12 cellular contexts compared by ENCODE assay signal in the genomic region with DNA sequence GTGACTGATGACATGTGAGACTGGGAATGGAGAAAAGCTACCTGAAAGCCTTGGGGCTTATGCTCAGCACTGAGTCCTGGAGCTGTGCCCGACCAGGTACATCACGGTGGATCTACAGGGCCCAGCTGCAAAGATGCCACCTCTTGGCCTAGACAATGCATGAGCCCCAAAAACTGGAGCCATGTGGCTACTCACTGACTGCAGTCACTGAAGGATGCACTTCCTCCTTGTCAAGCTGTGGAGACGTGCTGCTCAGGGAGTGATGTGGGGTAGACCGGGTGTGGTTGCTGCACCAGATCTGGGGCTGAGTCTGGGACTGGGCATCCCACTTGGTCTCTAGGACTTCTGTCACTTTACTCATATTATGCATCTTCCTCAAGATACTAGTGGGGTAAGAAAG. TPM values are rescaled to one million over a fixed set of nuclear protein-coding genes. Genes with fewer than 3 reads are reported as not detected.
"Had no signal": no experiment of that assay in that cellular context is flagged by ENCODE, and none has a peak within 500 bp of the region (broad histone marks: within the 10 kb centered on the region; RNA-seq: fewer than 3 reads in every experiment).

No MANE protein-coding gene starts in this region.

RNA-seq across cellular contexts. Expression of a gene that starts 55.8 kb away (rescaled TPM):
- total RNA-seq: activated CD4-positive, alpha-beta T cell treated with anti-CD3 and anti-CD28 coated beads for 36 hours; activated CD4-positive, alpha-beta T cell treated with anti-CD3 and anti-CD28 coated beads, Interleukin-2, amount 10 ng/mL, durations not matched to agents 7 days and 5 days; activated naive CD4-positive, alpha-beta T cell treated with anti-CD3 and anti-CD28 coated beads for 36 hours; activated naive CD4-positive, alpha-beta T cell treated with anti-CD3 and anti-CD28 coated beads, Interleukin-2, amount 50 U/mL, for 72 hours; activated naive CD8-positive, alpha-beta T cell treated with anti-CD3 and anti-CD28 coated beads for 36 hours; activated T-cell treated with anti-CD3 and anti-CD28 coated beads, Interleukin-2, amount 50 U/mL, for 4 hours; activated T-cell treated with anti-CD3 and anti-CD28 coated beads, Interleukin-2, amount 50 U/mL, for 72 hours; activated T-helper 1 cell treated with anti-CD3 and anti-CD28 coated beads, Interleukin-12 subunit alpha, Interleukin-12 subunit beta, Interleukin-2, Interleukin-4 antibody, amounts not matched to agents 30 ng/mL and 10 ng/mL and 1 ng/mL, durations not matched to agents 14 hours and 24 hours and 36 hours; activated T-helper 17 cell treated with anti-CD3 and anti-CD28 coated beads, Interleukin-2, amount 50 U/mL, for 72 hours; bronchial epithelial cell; chondrocyte; WTC11 had no signal
